ENCODE assay signal across 8 cellular contexts in genomic region chr19:57560049-57560491, GRCh38. TPM values are rescaled to one million over a fixed set of nuclear protein-coding genes. Genes with fewer than 3 reads are reported as not detected.
A peak's percentile ranks its signal among the peaks of the same experiment; 100 is the strongest.
DNase-seq lines count a peak whose midpoint lies in the region; ATAC-seq and TF ChIP-seq lines count a peak whose summit lies in the region.

No MANE protein-coding gene starts in this region.

- peaks cover 23% of the 10 kb centered on the region for H3K4me1 Mint-ChIP-seq in dendritic cell treated with granulocyte-macrophage colony-stimulating factor and Interleukin-4, amounts not matched to agents 40 ng/mL and 50 ng/mL, for 4 days (ENCODE audit: low read depth)

- intact Hi-C loops in dendritic cell treated with granulocyte-macrophage colony-stimulating factor and Interleukin-4, amounts not matched to agents 40 ng/mL and 50 ng/mL, for 4 days (cut with micrococcal nuclease): no loop called here
- intact Hi-C loops in mucosa of descending colon (cut with DNase I, micrococcal nuclease): no loop called here

- no peaks in the 10 kb centered on the region for H3K27me3 ChIP-seq in MG63

- peak overlapping the region; percentile 91 for H3K27ac Mint-ChIP-seq in dendritic cell treated with granulocyte-macrophage colony-stimulating factor and Interleukin-4, amounts not matched to agents 40 ng/mL and 50 ng/mL, for 4 days

- DNase-seq in MG63 (peak; percentile 43), mucosa of descending colon (peak in 2 of 3 donors; percentile 28 to 50), NCI-H82 treated with DMSO at 0.1 percent for 48 hours (lab: John Stamatoyannopoulos, UW; ENCODE audit: unreplicated experiment) (no peak), inferior parietal cortex (ENCODE audit: extremely low spot score) (no peak), DMS79 treated with DMSO at 0.1 percent for 48 hours (lab: John Stamatoyannopoulos, UW) (no peak)

- ATAC-seq in GM18907 (IDR thresholded peaks at IDR 0.05; ENCODE audit: unreplicated experiment): peak; percentile 19
- no peak for ATAC-seq in mucosa of descending colon
- no peak for ATAC-seq in HG03378 (IDR thresholded peaks at IDR 0.05; ENCODE audit: unreplicated experiment)

- H3K9me3 ChIP-seq in MG63: peaks cover 50% of the 10 kb centered on the region
- peaks cover 58% of the 10 kb centered on the region for H3K9me3 ChIP-seq in mucosa of descending colon

- peak overlapping the region; percentile 92 for H3K4me3 Mint-ChIP-seq in dendritic cell treated with granulocyte-macrophage colony-stimulating factor and Interleukin-4, amounts not matched to agents 40 ng/mL and 50 ng/mL, for 4 days

- H3K36me3 Mint-ChIP-seq in dendritic cell treated with granulocyte-macrophage colony-stimulating factor and Interleukin-4, amounts not matched to agents 40 ng/mL and 50 ng/mL, for 4 days (ENCODE audit: low read depth): peaks cover 47% of the 10 kb centered on the region

- H3K9me3 Mint-ChIP-seq in dendritic cell treated with granulocyte-macrophage colony-stimulating factor and Interleukin-4, amounts not matched to agents 40 ng/mL and 50 ng/mL, for 4 days: peaks cover 80% of the 10 kb centered on the region

- peaks cover 13% of the 10 kb centered on the region for H3K27me3 Mint-ChIP-seq in dendritic cell treated with granulocyte-macrophage colony-stimulating factor and Interleukin-4, amounts not matched to agents 40 ng/mL and 50 ng/mL, for 4 days

- H3K36me3 ChIP-seq in MG63: peaks cover 31% of the 10 kb centered on the region
- peaks cover 4% of the 10 kb centered on the region for H3K36me3 ChIP-seq in mucosa of descending colon (ENCODE audit: low read depth)

- H3K4me3 ChIP-seq in MG63: peak overlapping the region; percentile 78
- peak overlapping the region; percentile 85 for H3K4me3 ChIP-seq in mucosa of descending colon

- H3K4me1 ChIP-seq in mucosa of descending colon (ENCODE audit: low read depth): no peaks in the 10 kb centered on the region

- no peak for TF ChIP-seq CTCF in mucosa of descending colon (IDR thresholded peaks at IDR 0.05)

RNA-seq across cellular contexts. Expression of gene ZNF550, which starts 0.4 kb away (rescaled TPM):
- total RNA-seq in MG63 (2014; rRNA removed; shearing (Covaris generic); ENCODE audit: low replicate concordance): 4.2 and 5.1 TPM in 2 replicates
- 1 to 10 TPM; 3.0 to 7.0 (median 4.5) TPM for total RNA-seq in mucosa of descending colon

RNA-seq across cellular contexts. Expression of gene ZNF416, which starts 18.6 kb away (rescaled TPM):
- total RNA-seq in MG63 (2014; rRNA removed; shearing (Covaris generic); ENCODE audit: low replicate concordance): 7.7 and 9.1 TPM in 2 replicates
- 1 to 10 TPM; 2.0 to 5.0 (median 2.9) TPM for total RNA-seq in mucosa of descending colon

RNA-seq across cellular contexts. Expression of gene ZIK1, which starts 23.9 kb away (rescaled TPM):
- not detected in 2 replicates for total RNA-seq in MG63 (2014; rRNA removed; shearing (Covaris generic); ENCODE audit: low replicate concordance)
- total RNA-seq in mucosa of descending colon: 1 to 10 TPM; 1.2 to 6.2 (median 1.3) TPM

RNA-seq across cellular contexts. Expression of gene ZNF549, which starts 32.9 kb away (rescaled TPM):
- total RNA-seq in MG63 (2014; rRNA removed; shearing (Covaris generic); ENCODE audit: low replicate concordance): 2.2 and 5.0 TPM in 2 replicates
- 1 to 10 TPM; 2.3 to 6.3 (median 3.7) TPM for total RNA-seq in mucosa of descending colon

RNA-seq across cellular contexts. Expression of gene ZNF530, which starts 39.6 kb away (rescaled TPM):
- total RNA-seq in MG63 (2014; rRNA removed; shearing (Covaris generic); ENCODE audit: low replicate concordance): 3.4 and 9.4 TPM in 2 replicates
- 1 to 10 TPM; 1.7 to 3.1 (median 2.3) TPM for total RNA-seq in mucosa of descending colon

Comparison
In these comparisons a context has a peak if more than half of its experiments do, and no peak if none do; other contexts are left out.
1. DNase-seq: peak in MG63 (single experiment) and mucosa of descending colon (2 of 3); none in NCI-H82 treated with DMSO at 0.1 percent for 48 hours (single experiment), inferior parietal cortex (single experiment) and DMS79 treated with DMSO at 0.1 percent for 48 hours (single experiment).